Comparison of ENCODE assay signal across 20 cellular contexts in the genomic region with DNA sequence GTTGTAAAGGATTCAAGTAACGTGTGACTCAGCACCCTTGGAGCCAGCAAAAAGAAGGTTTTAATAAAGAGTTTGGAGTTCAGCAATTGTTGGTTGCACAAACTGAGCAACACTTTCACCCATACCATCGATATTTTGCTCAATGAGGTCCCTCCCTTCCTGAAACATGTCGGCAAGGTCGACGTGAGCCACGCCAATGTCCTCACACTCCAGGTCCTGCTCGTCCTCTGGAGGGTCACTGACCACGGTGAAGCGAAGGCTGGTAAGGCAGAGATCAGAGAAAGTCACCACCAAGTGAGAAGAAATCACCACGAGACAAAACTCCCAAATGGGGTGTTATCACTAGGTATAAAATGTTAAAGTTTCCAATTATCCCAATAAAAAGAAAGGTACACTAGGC.
DNase-seq lines count a peak whose midpoint lies in the region; ATAC-seq, FAIRE-seq and TF ChIP-seq lines count a peak whose summit lies in the region.
"Had no signal": no experiment of that assay in that cellular context is flagged by ENCODE, and none has a peak within 500 bp of the region (broad histone marks: within the 10 kb centered on the region; RNA-seq: fewer than 3 reads in every experiment).

No MANE protein-coding gene starts in this region.

- ATAC-seq in K562 (no peak), HG02763 (IDR thresholded peaks at IDR 0.05; ENCODE audit: unreplicated experiment) (no peak)
- ATAC-seq: GM12878 had no signal

- 46 to 58% methylated on average over 10 of the region's 10 CpGs for WGBS in GM23248 (ENCODE audit: low coverage in 1 of 2, low lambda C conversion rate in 2 of 2, missing lambda C conversion rate in 2 of 2), 2 experiments
- 13% methylated on average over 10 of the region's 10 CpGs for WGBS in K562 (ENCODE audit: insufficient coverage, low coverage, missing lambda C conversion rate)

- peak overlapping the region; percentile 45 for H3K27ac Mint-ChIP-seq in progenitor cell of endocrine pancreas
- H3K27ac Mint-ChIP-seq: B cell had no signal

- TF ChIP-seq POLR2A in K562 (conservative IDR thresholded peaks at IDR 0.05), result no peak

- no peaks in the 10 kb centered on the region for H3K27me3 Mint-ChIP-seq in progenitor cell of endocrine pancreas
- H3K27me3 Mint-ChIP-seq: B cell; CD8-positive, alpha-beta memory T cell had no signal

- BruUV-seq in K562 (replicated peaks; lab: Mats Ljungman, UMichigan), result no TSS peak

- H3K4me1 Mint-ChIP-seq in progenitor cell of endocrine pancreas (ENCODE audit: low read depth), result peaks cover 7% of the 10 kb centered on the region
- H3K4me1 Mint-ChIP-seq: B cell; CD8-positive, alpha-beta memory T cell had no signal

- no peaks in the 10 kb centered on the region for H3K9me3 ChIP-seq in GM23248 (ENCODE audit: low read depth)
- H3K9me3 ChIP-seq in K562 (replicated peaks; ENCODE audit: control insufficient read depth, insufficient read depth, low read depth, low read length), result no peaks in the 10 kb centered on the region
- no peaks in the 10 kb centered on the region for H3K9me3 ChIP-seq in SJCRH30 (replicated peaks)
- H3K9me3 ChIP-seq: BLaER1 treated with 17β-estradiol and CSF1 and Interleukin-3, amounts not matched to agents 10 nM and 100 nM had no signal

- H3K9ac ChIP-seq in GM23248, result no peak overlapping the region
- no peak overlapping the region for H3K9ac ChIP-seq in K562 (ENCODE audit: insufficient read depth in 1 of 2, low read depth in 2 of 2, low read length in 2 of 2)
- H3K9ac ChIP-seq: BLaER1 treated with 17β-estradiol and CSF1 and Interleukin-3, amounts not matched to agents 10 nM and 100 nM had no signal

- TF ChIP-seq CTCF in K562 (IDR thresholded peaks at IDR 0.05 in 2 of 3, conservative IDR thresholded peaks at IDR 0.05 in 1 of 3; ENCODE audit: insufficient read depth in 2 of 3, low read depth in 1 of 3, low read length in 3 of 3) (no peak), progenitor cell of endocrine pancreas (IDR thresholded peaks at IDR 0.05; ENCODE audit: unreplicated experiment) (no peak)

- H3K4me1 ChIP-seq in GM23248 (ENCODE audit: insufficient read depth) (no peaks in the 10 kb centered on the region; the same call in 1 of the 2 replicates), K562 (replicated peaks in 1 of 2; ENCODE audit: control insufficient read depth in 2 of 2, insufficient read depth in 2 of 2, low read length in 2 of 2) (no peaks in the 10 kb centered on the region), SJCRH30 (no peaks in the 10 kb centered on the region)
- H3K4me1 ChIP-seq: BLaER1 treated with 17β-estradiol and CSF1 and Interleukin-3, amounts not matched to agents 10 nM and 100 nM had no signal

- H2AFZ ChIP-seq in GM23248, result no peak overlapping the region
- 0 out of 2 replicates have a peak overlapping the region, but pooled peaks have one; percentile 28 for H2AFZ ChIP-seq in K562 (ENCODE audit: low read depth, low read length)

- H3F3A ChIP-seq in GM23248 (ENCODE audit: insufficient read depth), result no peaks in the 10 kb centered on the region

- no peaks in the 10 kb centered on the region for H3K79me2 ChIP-seq in GM23248 (ENCODE audit: insufficient read depth)
- H3K79me2 ChIP-seq in K562 (ENCODE audit: control insufficient read depth, insufficient read depth, low read length), result no peaks in the 10 kb centered on the region

- POLR2A ChIA-PET in K562 (lab: Yijun Ruan, JAX), result interaction anchor here (0.6 kb wide), 1 partner anchor 314 kb away, joined by 3 read pairs; no protein-coding TSS in a partner anchor

- H3K27ac ChIP-seq in GM23248 (no peak overlapping the region), K562 (ENCODE audit: extremely low read depth, low read depth, low read length) (no peak overlapping the region), SJCRH30 (no peak overlapping the region)
- H3K27ac ChIP-seq: BLaER1 treated with 17β-estradiol and CSF1 and Interleukin-3, amounts not matched to agents 10 nM and 100 nM; HL-60 had no signal

- no peak overlapping the region for H3K4me3 ChIP-seq in GM23248
- no peak overlapping the region for H3K4me3 ChIP-seq in K562
- no peak overlapping the region for H3K4me3 ChIP-seq in SJCRH30
- H3K4me3 ChIP-seq: BLaER1 treated with 17β-estradiol and CSF1 and Interleukin-3, amounts not matched to agents 10 nM and 100 nM; GM12878 had no signal

- no peaks in the 10 kb centered on the region for H3K9me1 ChIP-seq in K562 (ENCODE audit: control insufficient read depth, insufficient read depth, low read length)

- H3K36me3 Mint-ChIP-seq in progenitor cell of endocrine pancreas (ENCODE audit: insufficient read depth), result peaks cover 7% of the 10 kb centered on the region

- no peak overlapping the region for H3K4me3 Mint-ChIP-seq in progenitor cell of endocrine pancreas (ENCODE audit: low read depth)
- H3K4me3 Mint-ChIP-seq: B cell; CD8-positive, alpha-beta memory T cell had no signal

- no peak for TF ChIP-seq EP300 in K562 (IDR thresholded peaks at IDR 0.05; ENCODE audit: low read length)

- CTCF ChIA-PET in K562 (lab: Yijun Ruan, JAX; ENCODE audit: low intra/inter-chr PET ratio), result no interaction called here

- no peak for TF ChIP-seq RAD21 in K562 (CRISPR knock-in tag; conservative IDR thresholded peaks at IDR 0.05 in 1 of 2, IDR thresholded peaks at IDR 0.05 in 1 of 2)

- H3K4me2 ChIP-seq in GM23248 (ENCODE audit: unreplicated experiment) (no peak overlapping the region), K562 (ENCODE audit: insufficient read depth, low read length) (no peak overlapping the region)
- H3K4me2 ChIP-seq: BLaER1 treated with 17β-estradiol and CSF1 and Interleukin-3, amounts not matched to agents 10 nM and 100 nM had no signal

- no peak for FAIRE-seq in K562 (lab: Jason Lieb, UNC)
- FAIRE-seq: GM12878, GM19239, H54 had no signal

- peak; percentile 41 for DNase-seq in GM23248
- no peak for DNase-seq in K562 (ENCODE audit: extremely low read depth in 1 of 4, low spot score in 3 of 4)
- peak; percentile 10 for DNase-seq in fibroblast of the conjunctiva (ENCODE audit: low read depth)
- no peak for DNase-seq in progenitor cell of endocrine pancreas (ENCODE audit: low spot score, unreplicated experiment)
- DNase-seq in SJCRH30, result no peak
- DNase-seq: CD8-positive, alpha-beta memory T cell; COR-L47; DMS 273 treated with DMSO at 0.1 percent for 48 hours; DMS53; DND-41; EL; HCEC 1CT; IMR-90 had no signal

- H3K9me2 ChIP-seq in GM23248 (ENCODE audit: insufficient read depth), result no peaks in the 10 kb centered on the region

- no peaks in the 10 kb centered on the region for H4K20me1 ChIP-seq in GM23248 (ENCODE audit: insufficient read depth)
- H4K20me1 ChIP-seq in K562 (replicated peaks; ENCODE audit: control insufficient read depth, insufficient read depth, low read length), result no peaks in the 10 kb centered on the region
- H4K20me1 ChIP-seq: BLaER1 treated with 17β-estradiol and CSF1 and Interleukin-3, amounts not matched to agents 10 nM and 100 nM had no signal

- intact Hi-C loops in K562 (cut with micrococcal nuclease), result no loop called here

- in situ Hi-C loops in GM23248 (cut with MboI), result no loop called here
- in situ Hi-C loops in K562 (cut with MboI), result no loop called here

- no peaks in the 10 kb centered on the region for H3K9me3 Mint-ChIP-seq in progenitor cell of endocrine pancreas (ENCODE audit: low read depth)
- H3K9me3 Mint-ChIP-seq: CD8-positive, alpha-beta memory T cell had no signal

- H3K27me3 ChIP-seq in GM23248 (replicated peaks; ENCODE audit: insufficient read depth) (no peaks in the 10 kb centered on the region), K562 (ENCODE audit: control insufficient read depth in 2 of 2, insufficient read depth in 2 of 2, low read length in 2 of 2) (no peaks in the 10 kb centered on the region; a peak in 1 of 5 replicates), SJCRH30 (no peaks in the 10 kb centered on the region)
- H3K27me3 ChIP-seq: BLaER1 treated with 17β-estradiol and CSF1 and Interleukin-3, amounts not matched to agents 10 nM and 100 nM had no signal

- peaks cover 26% of the 10 kb centered on the region for H3K36me3 ChIP-seq in GM23248 (ENCODE audit: low read depth)
- H3K36me3 ChIP-seq in K562 (ENCODE audit: control insufficient read depth, insufficient read depth, low read length), result no peaks in the 10 kb centered on the region
- H3K36me3 ChIP-seq in SJCRH30, result 0 out of 2 replicates have a peak, but pooled peaks cover 2% of the 10 kb centered on the region

TF ChIP-seq in K562, 482 proteins besides CTCF, POLR2A, EP300 and RAD21 (continues in another document):
- TF ChIP-seq FOXJ2 (tag; IDR thresholded peaks at IDR 0.05), result no peak
- TF ChIP-seq TAF1 (IDR thresholded peaks at IDR 0.05; ENCODE audit: control insufficient read depth, extremely low read depth, insufficient read depth, low read length, severe bottlenecking), result no peak
- TF ChIP-seq MCM7 (IDR thresholded peaks at IDR 0.05), result no peak
- no peak for TF ChIP-seq STAG1 (CRISPR knock-in tag; IDR thresholded peaks at IDR 0.05; ENCODE audit: borderline replicate concordance)
- no peak for TF ChIP-seq POLR3A (IDR thresholded peaks at IDR 0.05; ENCODE audit: borderline replicate concordance, extremely low read depth, insufficient read depth, insufficient read length)
- TF ChIP-seq NFYB (IDR thresholded peaks at IDR 0.05; ENCODE audit: extremely low read depth, insufficient read length), result no peak
- TF ChIP-seq, protein P1, sequence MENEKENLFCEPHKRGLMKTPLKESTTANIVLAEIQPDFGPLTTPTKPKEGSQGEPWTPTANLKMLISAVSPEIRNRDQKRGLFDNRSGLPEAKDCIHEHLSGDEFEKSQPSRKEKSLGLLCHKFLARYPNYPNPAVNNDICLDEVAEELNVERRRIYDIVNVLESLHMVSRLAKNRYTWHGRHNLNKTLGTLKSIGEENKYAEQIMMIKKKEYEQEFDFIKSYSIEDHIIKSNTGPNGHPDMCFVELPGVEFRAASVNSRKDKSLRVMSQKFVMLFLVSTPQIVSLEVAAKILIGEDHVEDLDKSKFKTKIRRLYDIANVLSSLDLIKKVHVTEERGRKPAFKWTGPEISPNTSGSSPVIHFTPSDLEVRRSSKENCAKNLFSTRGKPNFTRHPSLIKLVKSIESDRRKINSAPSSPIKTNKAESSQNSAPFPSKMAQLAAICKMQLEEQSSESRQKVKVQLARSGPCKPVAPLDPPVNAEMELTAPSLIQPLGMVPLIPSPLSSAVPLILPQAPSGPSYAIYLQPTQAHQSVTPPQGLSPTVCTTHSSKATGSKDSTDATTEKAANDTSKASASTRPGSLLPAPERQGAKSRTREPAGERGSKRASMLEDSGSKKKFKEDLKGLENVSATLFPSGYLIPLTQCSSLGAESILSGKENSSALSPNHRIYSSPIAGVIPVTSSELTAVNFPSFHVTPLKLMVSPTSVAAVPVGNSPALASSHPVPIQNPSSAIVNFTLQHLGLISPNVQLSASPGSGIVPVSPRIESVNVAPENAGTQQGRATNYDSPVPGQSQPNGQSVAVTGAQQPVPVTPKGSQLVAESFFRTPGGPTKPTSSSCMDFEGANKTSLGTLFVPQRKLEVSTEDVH (IDR thresholded peaks at IDR 0.05; ENCODE audit: low read depth, partially characterized antibody), result no peak
- TF ChIP-seq ELF4 (CRISPR knock-in tag; IDR thresholded peaks at IDR 0.05), result no peak

Comparison
In these comparisons a context has a peak if more than half of its experiments do, and no peak if none do; other contexts are left out.
1. DNase-seq: peak in GM23248 (single experiment) and fibroblast of the conjunctiva (single experiment); none in K562 (0 of 4), progenitor cell of endocrine pancreas (single experiment) and SJCRH30 (0 of 2).